ENCODE assay signal across 8 cellular contexts in genomic region chr16:58196898-58197313, GRCh38. TPM values are rescaled to one million over a fixed set of nuclear protein-coding genes. Genes with fewer than 3 reads are reported as not detected.
DNase-seq lines count a peak whose midpoint lies in the region; ATAC-seq and FAIRE-seq lines count a peak whose summit lies in the region.

No MANE protein-coding gene starts in this region.

- H3K4me3 ChIP-seq in HAP-1 (peak overlapping the region; percentile 64), small intestine (ENCODE audit: low read depth in 1 of 2, low read length in 2 of 2) (peak overlapping the region; percentile 97 to 99)

- 14 to 21% (median 17%) methylated on average over 11 of the region's 11 CpGs for WGBS in small intestine, 3 donors

- H3K27me3 ChIP-seq in HAP-1 (ENCODE audit: low read depth) (no peaks in the 10 kb centered on the region), small intestine (ENCODE audit: control insufficient read depth in 2 of 2, insufficient read depth in 2 of 2, low read length in 2 of 2) (no peaks in the 10 kb centered on the region)

- H3K27me3 Mint-ChIP-seq in activated T-helper 17 cell treated with anti-CD3 and anti-CD28 coated beads, Interleukin-2, amount 50 U/mL, for 72 hours = peaks cover 8% of the 10 kb centered on the region

- peaks cover 34% of the 10 kb centered on the region for H3K4me1 Mint-ChIP-seq in activated T-helper 17 cell treated with anti-CD3 and anti-CD28 coated beads, Interleukin-2, amount 50 U/mL, for 72 hours

- in situ Hi-C loops in HAP-1 (cut with MboI; ENCODE audit: low sequenced_read_pairs) = no loop called here

- H3K27ac Mint-ChIP-seq in activated T-helper 17 cell treated with anti-CD3 and anti-CD28 coated beads, Interleukin-2, amount 50 U/mL, for 72 hours = peak overlapping the region; percentile 88

- no peaks in the 10 kb centered on the region for H3K9me3 Mint-ChIP-seq in activated T-helper 17 cell treated with anti-CD3 and anti-CD28 coated beads, Interleukin-2, amount 50 U/mL, for 72 hours

- H3K36me3 ChIP-seq in HAP-1 (replicated peaks) = peaks cover 42% of the 10 kb centered on the region
- peaks cover 0 to 6% of the 10 kb centered on the region in 2 donors for H3K36me3 ChIP-seq in small intestine (ENCODE audit: control insufficient read depth in 2 of 2, insufficient read depth in 2 of 2, low read length in 2 of 2)

- H3K9me3 ChIP-seq in HAP-1 (no peaks in the 10 kb centered on the region), small intestine (ENCODE audit: control insufficient read depth, low read depth) (no peaks in the 10 kb centered on the region)

- peaks cover 7% of the 10 kb centered on the region for H3K4me1 ChIP-seq in HAP-1
- H3K4me1 ChIP-seq in small intestine (ENCODE audit: control insufficient read depth in 2 of 2, insufficient read depth in 1 of 2, low read depth in 1 of 2, low read length in 1 of 2) = peaks cover 5 to 7% of the 10 kb centered on the region in 2 donors

- peaks cover 54% of the 10 kb centered on the region for H3K36me3 Mint-ChIP-seq in activated T-helper 17 cell treated with anti-CD3 and anti-CD28 coated beads, Interleukin-2, amount 50 U/mL, for 72 hours (ENCODE audit: low read depth)

- DNase-seq in 8988T = peak; percentile 42
- no peak for DNase-seq in HAP-1 (ENCODE audit: low spot score in 2 of 2)
- DNase-seq in hepatic stellate cell (ENCODE audit: low spot score) = peak; percentile 26
- DNase-seq in small intestine = no peak
- DNase-seq in NCI-H1105 (lab: John Stamatoyannopoulos, UW) = no peak
- no peak for DNase-seq in central memory CD4-positive, alpha-beta T cell
- DNase-seq in Ammon's horn (ENCODE audit: low spot score) = no peak

- H3K4me3 Mint-ChIP-seq in activated T-helper 17 cell treated with anti-CD3 and anti-CD28 coated beads, Interleukin-2, amount 50 U/mL, for 72 hours = peak overlapping the region; percentile 91

- no peak for ATAC-seq in activated T-helper 17 cell treated with anti-CD3 and anti-CD28 coated beads, Interleukin-2, amount 50 U/mL, for 72 hours (replicated peaks)

- H3K27ac ChIP-seq in small intestine (ENCODE audit: low read depth in 1 of 2, low read length in 1 of 2) = no peak overlapping the region

- no peak for FAIRE-seq in small intestine (lab: Jason Lieb, UNC)

RNA-seq across cellular contexts. Expression of gene CSNK2A2, which starts 1.0 kb away (rescaled TPM):
- total RNA-seq in activated T-helper 17 cell treated with anti-CD3 and anti-CD28 coated beads, Interleukin-2, amount 50 U/mL, for 72 hours = 10 to 100 TPM; 54.0 to 78.7 TPM
- 10 to 100 TPM; 15.0 to 24.0 (median 16.2) TPM for polyA plus RNA-seq in small intestine

Comparison
In these comparisons a context has a peak if more than half of its experiments do, and no peak if none do; other contexts are left out.
1. DNase-seq: peak in 8988T (single experiment) and hepatic stellate cell (single experiment); none in HAP-1 (0 of 2), small intestine (single experiment), NCI-H1105 (single experiment), central memory CD4-positive, alpha-beta T cell (single experiment) and Ammon's horn (single experiment).